ENCODE assay signal across 1 cellular context in genomic region chr6:156777866-156778614, GRCh38.
A peak's percentile ranks its signal among the peaks of the same experiment; 100 is the strongest.
TF ChIP-seq lines count a peak whose summit lies in the region.

No MANE protein-coding gene starts in this region.

TF ChIP-seq in K562, 482 proteins besides CTCF, POLR2A, EP300 and RAD21 (continued from another document and continues in another):
- TF ChIP-seq, protein P1, sequence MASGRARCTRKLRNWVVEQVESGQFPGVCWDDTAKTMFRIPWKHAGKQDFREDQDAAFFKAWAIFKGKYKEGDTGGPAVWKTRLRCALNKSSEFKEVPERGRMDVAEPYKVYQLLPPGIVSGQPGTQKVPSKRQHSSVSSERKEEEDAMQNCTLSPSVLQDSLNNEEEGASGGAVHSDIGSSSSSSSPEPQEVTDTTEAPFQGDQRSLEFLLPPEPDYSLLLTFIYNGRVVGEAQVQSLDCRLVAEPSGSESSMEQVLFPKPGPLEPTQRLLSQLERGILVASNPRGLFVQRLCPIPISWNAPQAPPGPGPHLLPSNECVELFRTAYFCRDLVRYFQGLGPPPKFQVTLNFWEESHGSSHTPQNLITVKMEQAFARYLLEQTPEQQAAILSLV (tag; IDR thresholded peaks at IDR 0.05) = no peak
- 0 out of 2 replicates have a peak, but pooled peaks have one; percentile 67 for TF ChIP-seq PHB (CRISPR knock-in tag; IDR thresholded peaks at IDR 0.05)
- no peak for TF ChIP-seq JUNB (CRISPR knock-in tag; conservative IDR thresholded peaks at IDR 0.05)
- no peak for TF ChIP-seq ZZZ3 (IDR thresholded peaks at IDR 0.05)
- peak in 1 of 2 experiments; percentile 13; a peak in 2 of 4 replicates for TF ChIP-seq MAZ (CRISPR knock-in tag; conservative IDR thresholded peaks at IDR 0.05 in 1 of 2, IDR thresholded peaks at IDR 0.05 in 1 of 2)
- TF ChIP-seq DPF2 (IDR thresholded peaks at IDR 0.05) = 0 out of 2 replicates have a peak, but pooled peaks have one; percentile 13
- no peak for TF ChIP-seq BCOR (IDR thresholded peaks at IDR 0.05)
- TF ChIP-seq DMBX1 (CRISPR knock-in tag; IDR thresholded peaks at IDR 0.05; ENCODE audit: borderline replicate concordance) = no peak
- peak; percentile 88 to 92 for TF ChIP-seq MLLT1 (IDR thresholded peaks at IDR 0.05)
- no peak for TF ChIP-seq HMGXB4 (CRISPR knock-in tag; IDR thresholded peaks at IDR 0.05)
- no peak for TF ChIP-seq TFAM (CRISPR knock-in tag; conservative IDR thresholded peaks at IDR 0.05)
- TF ChIP-seq HNRNPK (IDR thresholded peaks at IDR 0.05; ENCODE audit: low read depth, low read length, poor library complexity, severe bottlenecking) = no peak
- TF ChIP-seq RBBP5 (IDR thresholded peaks at IDR 0.05; ENCODE audit: borderline replicate concordance, insufficient read depth, low read length, poor library complexity, severe bottlenecking) = peak; percentile 70
- TF ChIP-seq ZFP30 (CRISPR knock-in tag; IDR thresholded peaks at IDR 0.05; ENCODE audit: borderline replicate concordance) = no peak
- TF ChIP-seq ZNF436 (CRISPR knock-in tag; IDR thresholded peaks at IDR 0.05) = no peak
- TF ChIP-seq PRPF4 (IDR thresholded peaks at IDR 0.05; ENCODE audit: insufficient read depth, low read depth, low read length, poor library complexity, severe bottlenecking) = peak; percentile 42
- no peak for TF ChIP-seq ZKSCAN3 (CRISPR knock-in tag; IDR thresholded peaks at IDR 0.05)
- TF ChIP-seq MCM5 (IDR thresholded peaks at IDR 0.05; ENCODE audit: low read depth) = no peak
- no peak for TF ChIP-seq E2F5 (CRISPR knock-in tag; IDR thresholded peaks at IDR 0.05)
- TF ChIP-seq NCOA1 (IDR thresholded peaks at IDR 0.05; ENCODE audit: low read depth) = no peak
- TF ChIP-seq, protein P2, sequence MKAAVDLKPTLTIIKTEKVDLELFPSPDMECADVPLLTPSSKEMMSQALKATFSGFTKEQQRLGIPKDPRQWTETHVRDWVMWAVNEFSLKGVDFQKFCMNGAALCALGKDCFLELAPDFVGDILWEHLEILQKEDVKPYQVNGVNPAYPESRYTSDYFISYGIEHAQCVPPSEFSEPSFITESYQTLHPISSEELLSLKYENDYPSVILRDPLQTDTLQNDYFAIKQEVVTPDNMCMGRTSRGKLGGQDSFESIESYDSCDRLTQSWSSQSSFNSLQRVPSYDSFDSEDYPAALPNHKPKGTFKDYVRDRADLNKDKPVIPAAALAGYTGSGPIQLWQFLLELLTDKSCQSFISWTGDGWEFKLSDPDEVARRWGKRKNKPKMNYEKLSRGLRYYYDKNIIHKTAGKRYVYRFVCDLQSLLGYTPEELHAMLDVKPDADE (conservative IDR thresholded peaks at IDR 0.05; ENCODE audit: control insufficient read depth, low read depth, low read length) = 0 out of 2 replicates have a peak, but pooled peaks have one; percentile 18
- peak; percentile 44 for TF ChIP-seq CHD1 (IDR thresholded peaks at IDR 0.05; ENCODE audit: low read length)
- peak in 1 of 2 experiments; percentile 51; a peak in 2 of 4 replicates for TF ChIP-seq NONO (IDR thresholded peaks at IDR 0.05; ENCODE audit: low read depth in 2 of 2, low read length in 1 of 2)
- TF ChIP-seq SREBF2 (CRISPR knock-in tag; IDR thresholded peaks at IDR 0.05) = no peak
- no peak for TF ChIP-seq MAFF (IDR thresholded peaks at IDR 0.05; ENCODE audit: low read length)
- no peak for TF ChIP-seq E2F1 (CRISPR knock-in tag; IDR thresholded peaks at IDR 0.05)
- 0 out of 2 replicates have a peak, but pooled peaks have one; percentile 13 for TF ChIP-seq SMARCE1 (IDR thresholded peaks at IDR 0.05)
- TF ChIP-seq ZC3H8 (IDR thresholded peaks at IDR 0.05) = no peak
- TF ChIP-seq POLR2B (IDR thresholded peaks at IDR 0.05; ENCODE audit: low read depth, partially characterized antibody) = peak; percentile 33
- TF ChIP-seq HOMEZ (CRISPR knock-in tag; IDR thresholded peaks at IDR 0.05) = no peak
- TF ChIP-seq, protein P3, sequence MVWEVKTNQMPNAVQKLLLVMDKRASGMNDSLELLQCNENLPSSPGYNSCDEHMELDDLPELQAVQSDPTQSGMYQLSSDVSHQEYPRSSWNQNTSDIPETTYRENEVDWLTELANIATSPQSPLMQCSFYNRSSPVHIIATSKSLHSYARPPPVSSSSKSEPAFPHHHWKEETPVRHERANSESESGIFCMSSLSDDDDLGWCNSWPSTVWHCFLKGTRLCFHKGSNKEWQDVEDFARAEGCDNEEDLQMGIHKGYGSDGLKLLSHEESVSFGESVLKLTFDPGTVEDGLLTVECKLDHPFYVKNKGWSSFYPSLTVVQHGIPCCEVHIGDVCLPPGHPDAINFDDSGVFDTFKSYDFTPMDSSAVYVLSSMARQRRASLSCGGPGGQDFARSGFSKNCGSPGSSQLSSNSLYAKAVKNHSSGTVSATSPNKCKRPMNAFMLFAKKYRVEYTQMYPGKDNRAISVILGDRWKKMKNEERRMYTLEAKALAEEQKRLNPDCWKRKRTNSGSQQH (CRISPR knock-in tag; IDR thresholded peaks at IDR 0.05) = peak; percentile 88
- TF ChIP-seq, protein P4, sequence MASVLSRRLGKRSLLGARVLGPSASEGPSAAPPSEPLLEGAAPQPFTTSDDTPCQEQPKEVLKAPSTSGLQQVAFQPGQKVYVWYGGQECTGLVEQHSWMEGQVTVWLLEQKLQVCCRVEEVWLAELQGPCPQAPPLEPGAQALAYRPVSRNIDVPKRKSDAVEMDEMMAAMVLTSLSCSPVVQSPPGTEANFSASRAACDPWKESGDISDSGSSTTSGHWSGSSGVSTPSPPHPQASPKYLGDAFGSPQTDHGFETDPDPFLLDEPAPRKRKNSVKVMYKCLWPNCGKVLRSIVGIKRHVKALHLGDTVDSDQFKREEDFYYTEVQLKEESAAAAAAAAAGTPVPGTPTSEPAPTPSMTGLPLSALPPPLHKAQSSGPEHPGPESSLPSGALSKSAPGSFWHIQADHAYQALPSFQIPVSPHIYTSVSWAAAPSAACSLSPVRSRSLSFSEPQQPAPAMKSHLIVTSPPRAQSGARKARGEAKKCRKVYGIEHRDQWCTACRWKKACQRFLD (CRISPR knock-in tag; IDR thresholded peaks at IDR 0.05) = 0 out of 2 replicates have a peak, but pooled peaks have one; percentile 64
- TF ChIP-seq FIP1L1 (IDR thresholded peaks at IDR 0.05; ENCODE audit: low read depth, low read length, poor library complexity, severe bottlenecking) = peak; percentile 61
- TF ChIP-seq, protein P5, sequence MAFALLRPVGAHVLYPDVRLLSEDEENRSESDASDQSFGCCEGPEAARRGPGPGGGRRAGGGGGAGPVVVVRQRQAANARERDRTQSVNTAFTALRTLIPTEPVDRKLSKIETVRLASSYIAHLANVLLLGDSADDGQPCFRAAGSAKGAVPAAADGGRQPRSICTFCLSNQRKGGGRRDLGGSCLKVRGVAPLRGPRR (CRISPR knock-in tag; IDR thresholded peaks at IDR 0.05) = no peak
- TF ChIP-seq CCNT2 (IDR thresholded peaks at IDR 0.05; ENCODE audit: borderline replicate concordance, extremely low read depth, insufficient read length, low read depth, low read length) = peak; percentile 15
- peak; percentile 65 for TF ChIP-seq ZFX (CRISPR knock-in tag; IDR thresholded peaks at IDR 0.05)
- TF ChIP-seq TAF9B (IDR thresholded peaks at IDR 0.05; ENCODE audit: partially characterized antibody) = peak; percentile 54
- TF ChIP-seq RBM34 (IDR thresholded peaks at IDR 0.05; ENCODE audit: borderline replicate concordance, insufficient read depth, low read length) = 0 out of 2 replicates have a peak, but pooled peaks have one; percentile 42
- TF ChIP-seq, protein P6, sequence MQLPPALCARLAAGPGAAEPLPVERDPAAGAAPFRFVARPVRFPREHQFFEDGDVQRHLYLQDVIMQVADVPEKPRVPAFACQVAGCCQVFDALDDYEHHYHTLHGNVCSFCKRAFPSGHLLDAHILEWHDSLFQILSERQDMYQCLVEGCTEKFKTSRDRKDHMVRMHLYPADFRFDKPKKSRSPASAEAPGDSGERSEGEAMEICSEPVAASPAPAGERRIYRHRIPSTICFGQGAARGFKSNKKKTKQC (CRISPR knock-in tag; IDR thresholded peaks at IDR 0.05) = peak; percentile 41; the same call in 1 of the 2 replicates
- TF ChIP-seq FOXJ3 (CRISPR knock-in tag; IDR thresholded peaks at IDR 0.05) = no peak
- no peak for TF ChIP-seq FOSL1 (tag; conservative IDR thresholded peaks at IDR 0.05)
- no peak for TF ChIP-seq ZNF57 (CRISPR knock-in tag; IDR thresholded peaks at IDR 0.05)
- TF ChIP-seq NCOR1 (IDR thresholded peaks at IDR 0.05) = no peak
- TF ChIP-seq TFE3 (CRISPR knock-in tag; IDR thresholded peaks at IDR 0.05) = no peak
- peak; percentile 8; the same call in 1 of the 2 replicates for TF ChIP-seq EP400 (IDR thresholded peaks at IDR 0.05)
- TF ChIP-seq ETV1 (tag; conservative IDR thresholded peaks at IDR 0.05; ENCODE audit: low read depth) = no peak
- no peak for TF ChIP-seq BDP1 (IDR thresholded peaks at IDR 0.05; ENCODE audit: insufficient read depth, insufficient read length)
- TF ChIP-seq NR2C2 (CRISPR knock-in tag; IDR thresholded peaks at IDR 0.05) = no peak
- TF ChIP-seq NR2C2 (tag; IDR thresholded peaks at IDR 0.05) = no peak
- TF ChIP-seq, protein P7, sequence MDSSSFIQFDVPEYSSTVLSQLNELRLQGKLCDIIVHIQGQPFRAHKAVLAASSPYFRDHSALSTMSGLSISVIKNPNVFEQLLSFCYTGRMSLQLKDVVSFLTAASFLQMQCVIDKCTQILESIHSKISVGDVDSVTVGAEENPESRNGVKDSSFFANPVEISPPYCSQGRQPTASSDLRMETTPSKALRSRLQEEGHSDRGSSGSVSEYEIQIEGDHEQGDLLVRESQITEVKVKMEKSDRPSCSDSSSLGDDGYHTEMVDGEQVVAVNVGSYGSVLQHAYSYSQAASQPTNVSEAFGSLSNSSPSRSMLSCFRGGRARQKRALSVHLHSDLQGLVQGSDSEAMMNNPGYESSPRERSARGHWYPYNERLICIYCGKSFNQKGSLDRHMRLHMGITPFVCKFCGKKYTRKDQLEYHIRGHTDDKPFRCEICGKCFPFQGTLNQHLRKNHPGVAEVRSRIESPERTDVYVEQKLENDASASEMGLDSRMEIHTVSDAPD (CRISPR knock-in tag; IDR thresholded peaks at IDR 0.05) = no peak
- no peak for TF ChIP-seq TCF3 (CRISPR knock-in tag; IDR thresholded peaks at IDR 0.05)
- peak; percentile 25; the same call in 1 of the 2 replicates for TF ChIP-seq ZBTB7A (IDR thresholded peaks at IDR 0.05; ENCODE audit: borderline replicate concordance, control insufficient read depth, low read depth, low read length)
- peak; percentile 35 to 73; a peak in 2 of 4 replicates for TF ChIP-seq FOXK2 (conservative IDR thresholded peaks at IDR 0.05 in 1 of 2, IDR thresholded peaks at IDR 0.05 in 1 of 2; ENCODE audit: low read depth in 2 of 2)
